Comparison of ENCODE assay signal across 8 cellular contexts in genomic region chr1:112619518-112620458, GRCh38. TPM values are rescaled to one million over a fixed set of nuclear protein-coding genes. Genes with fewer than 3 reads are reported as not detected.
DNase-seq lines count a peak whose midpoint lies in the region; ATAC-seq and TF ChIP-seq lines count a peak whose summit lies in the region.

CAPZA1 (plus strand) TSS chr1:112619832; CDS start chr1:112619845, 13 bp downstream.

- peak within 1 kb of the TSS; percentile 96 for H3K27ac ChIP-seq in mammary epithelial cell (ENCODE audit: insufficient read depth, low read depth, low read length)
- peak within 1 kb of the TSS; percentile 96 for H3K27ac ChIP-seq in smooth muscle cell (ENCODE audit: low read depth)

- H3K4me2 ChIP-seq in mammary epithelial cell (ENCODE audit: insufficient read depth, low read depth, low read length) (peak within 1 kb of the TSS; percentile 79), smooth muscle cell (peak within 1 kb of the TSS; percentile 94)

- H3K27me3 ChIP-seq in mammary epithelial cell (ENCODE audit: insufficient read depth, low read length) (no peaks in the 10 kb centered on the region), smooth muscle cell (ENCODE audit: low read depth) (no peaks in the 10 kb centered on the region)

- H3K4me1 ChIP-seq in mammary epithelial cell (ENCODE audit: insufficient read depth, low read length) (peaks cover 19% of the 10 kb centered on the region), smooth muscle cell (ENCODE audit: low read depth) (peaks cover 18% of the 10 kb centered on the region)

- H3K9me3 ChIP-seq in mammary epithelial cell (replicated peaks; ENCODE audit: insufficient read depth, low read length) = no peaks in the 10 kb centered on the region
- no peaks in the 10 kb centered on the region for H3K9me3 ChIP-seq in smooth muscle cell (replicated peaks; ENCODE audit: low read depth)

- TF ChIP-seq CTCF in WI38 (IDR thresholded peaks at IDR 0.05; ENCODE audit: low read depth, low read length) (no peak), mammary epithelial cell (conservative IDR thresholded peaks at IDR 0.05 in 1 of 2, IDR thresholded peaks at IDR 0.05 in 1 of 2; ENCODE audit: extremely low read depth in 1 of 2, insufficient read depth in 1 of 2, low read depth in 1 of 2, low read length in 2 of 2) (no peak), smooth muscle cell (IDR thresholded peaks at IDR 0.05; ENCODE audit: borderline replicate concordance, insufficient read depth, poor library complexity, severe bottlenecking) (no peak)

- ATAC-seq in GM18909 (IDR thresholded peaks at IDR 0.05; ENCODE audit: poor library complexity, unreplicated experiment) (peak; percentile 83), HG03159 (IDR thresholded peaks at IDR 0.05; ENCODE audit: unreplicated experiment) (peak; percentile 82)

- dilution Hi-C loops in mammary epithelial cell (cut with HindIII; ENCODE audit: low sequenced_read_pairs) = loop anchor here (5.0 to 10.0 kb wide), 2 partner anchors 43 to 235 kb away; no protein-coding TSS in a partner anchor

- intact Hi-C loops in mammary epithelial cell (cut with micrococcal nuclease) = loop anchor here (1.0 to 2.0 kb wide), 3 partner anchors 54 to 153 kb away; no protein-coding TSS in a partner anchor

- DNase-seq in AG08395 (ENCODE audit: low spot score) (peak; percentile 95), NCI-H2227 treated with DMSO at 0.1 percent for 48 hours (lab: John Stamatoyannopoulos, UW) (peak; percentile 89), mammary epithelial cell (peak; percentile 93), iPS-NIHi7 (ENCODE audit: extremely low spot score) (peak; percentile 95), smooth muscle cell (lab: John Stamatoyannopoulos, UW; ENCODE audit: unreplicated experiment) (peak; percentile 58)

- peak within 1 kb of the TSS; percentile 96 for H2AFZ ChIP-seq in mammary epithelial cell (ENCODE audit: low read depth, low read length)
- H2AFZ ChIP-seq in smooth muscle cell (ENCODE audit: low read depth) = peak within 1 kb of the TSS; percentile 73

- H4K20me1 ChIP-seq in mammary epithelial cell (ENCODE audit: insufficient read depth, low read length) (peaks cover 2% of the 10 kb centered on the region), smooth muscle cell (ENCODE audit: low read depth) (peaks cover 45% of the 10 kb centered on the region)

- H3K36me3 ChIP-seq in mammary epithelial cell (ENCODE audit: insufficient read depth, low read length) (no peaks in the 10 kb centered on the region), smooth muscle cell (ENCODE audit: low read depth) (no peaks in the 10 kb centered on the region)

- H3K9ac ChIP-seq in mammary epithelial cell (ENCODE audit: insufficient read depth, low read length) = peak within 1 kb of the TSS; percentile 98
- peak within 1 kb of the TSS; percentile 96 for H3K9ac ChIP-seq in smooth muscle cell (ENCODE audit: low read depth)

- H3K79me2 ChIP-seq in mammary epithelial cell (ENCODE audit: insufficient read depth, low read length) (peaks cover 95% of the 10 kb centered on the region), smooth muscle cell (ENCODE audit: low read depth) (peaks cover 87% of the 10 kb centered on the region)

- CTCF ChIA-PET in mammary epithelial cell (lab: Charles Lee; ENCODE audit: low non-redundant PET) = no interaction called here

- H3F3A ChIP-seq in smooth muscle cell (ENCODE audit: low read depth) = peaks cover 4% of the 10 kb centered on the region

- peak within 1 kb of the TSS; percentile 100 for H3K4me3 ChIP-seq in WI38 (ENCODE audit: low read depth, low read length)
- H3K4me3 ChIP-seq in mammary epithelial cell (replicated peaks in 1 of 3; ENCODE audit: insufficient read depth in 1 of 3, low read depth in 2 of 3, low read length in 3 of 3) = peak within 1 kb of the TSS; percentile 83 to 98 (median 85)
- H3K4me3 ChIP-seq in smooth muscle cell = peak within 1 kb of the TSS; percentile 89

- in situ Hi-C loops in mammary epithelial cell (cut with MboI; ENCODE audit: low sequenced_read_pairs in 2 of 2) = loop anchor here (5.0 to 10.0 kb wide), 3 partner anchors 88 to 227 kb away; partner anchors contain the start of genes CTTNBP2NL (in 1 of the 2) and RHOC (in 1 of the 2)

- BruUV-seq in mammary epithelial cell (replicated peaks; lab: Mats Ljungman, UMichigan) = no TSS peak

- 1% methylated on average over 25 of the region's 53 CpGs for WGBS in mammary epithelial cell (ENCODE audit: low coverage, missing lambda C conversion rate)
- under 1% methylated on average over 52 of the region's 53 CpGs for WGBS in smooth muscle cell (ENCODE audit: low lambda C conversion rate)

RNA-seq across cellular contexts. Expression of gene CAPZA1, which starts in this region (rescaled TPM):
- total RNA-seq in mammary epithelial cell (100 to 1,000 TPM; 188 to 192 TPM), smooth muscle cell (238 and 264 TPM in 2 replicates)
- polyA plus RNA-seq in mammary epithelial cell (136 TPM), smooth muscle cell (100 and 114 TPM in 2 replicates)
- polyA minus RNA-seq in mammary epithelial cell = 212 TPM

Comparison
In these comparisons a context has a peak if more than half of its experiments do, and no peak if none do; other contexts are left out.
1. Peak in every context shown above with its lines: DNase-seq, ATAC-seq, H3K4me3 ChIP-seq and H3K27ac ChIP-seq.